20 cellular contexts compared by ENCODE assay signal in genomic region chr17:56608941-56609340, GRCh38.
"Had no signal": no experiment of that assay in that cellular context is flagged by ENCODE, and none has a peak within 500 bp of the region (broad histone marks: within the 10 kb centered on the region; RNA-seq: fewer than 3 reads in every experiment).

No MANE protein-coding gene starts in this region.

- H3K36me3 ChIP-seq: SJSA1 had no signal

- H3K4me3 ChIP-seq: SJSA1, SK-N-MC had no signal

- H3K4me1 ChIP-seq: SJSA1 had no signal

- H3K9me3 ChIP-seq: SJSA1 had no signal

- H3K27ac ChIP-seq: HL-60, SJSA1, SK-N-MC had no signal

- DNase-seq: Karpas-422, KG1, MM.1S, NCI-H1092 treated with DMSO at 0.1 percent for 48 hours, NCI-H1436, NCI-H187, NCI-H2029, NCI-H2081 treated with DMSO at 0.1 percent for 48 hours, NCI-H345, NCI-H446 treated with DMSO at 0.1 percent for 48 hours, NCI-H510A treated with DMSO at 0.1 percent for 48 hours, NCI-H526 treated with DMSO at 0.1 percent for 48 hours, NCI-H748 treated with DMSO at 0.1 percent for 48 hours, Right ventricle myocardium superior, RPMI8226, SIG-M5 had no signal

- FAIRE-seq: RCC 7860 had no signal
